10 cellular contexts compared by ENCODE assay signal in the genomic region with DNA sequence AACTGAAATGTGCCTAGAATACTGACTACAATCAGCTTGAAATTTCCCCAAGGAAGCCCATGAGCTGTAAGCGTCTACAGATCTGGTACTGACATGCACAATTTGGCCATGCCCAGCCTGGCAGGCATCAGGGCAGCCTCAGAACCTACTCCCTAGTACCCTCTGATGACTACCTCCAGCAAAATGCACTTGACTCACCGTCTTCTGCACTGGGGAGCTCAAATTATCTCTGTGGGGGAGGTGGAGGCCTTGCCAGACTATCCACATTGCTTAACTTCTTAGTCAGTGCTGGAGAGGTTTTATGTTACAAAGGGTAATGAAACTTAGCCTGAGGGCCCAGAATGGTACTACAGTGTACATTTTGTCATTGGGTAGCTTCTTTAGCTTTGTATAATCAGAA.
DNase-seq lines count a peak whose midpoint lies in the region; ATAC-seq and TF ChIP-seq lines count a peak whose summit lies in the region.
"Had no signal": no experiment of that assay in that cellular context is flagged by ENCODE, and none has a peak within 500 bp of the region (broad histone marks: within the 10 kb centered on the region; RNA-seq: fewer than 3 reads in every experiment).

No MANE protein-coding gene starts in this region.

- peak overlapping the region; percentile 37 for H3K27ac Mint-ChIP-seq in osteocyte (ENCODE audit: unreplicated experiment)
- no peak overlapping the region for H3K27ac Mint-ChIP-seq in stimulated activated naive CD8-positive, alpha-beta T cell treated with anti-CD3 and anti-CD28 coated beads, Interleukin-15, amount 100 ng/mL, for 72 hours

- H3K36me3 Mint-ChIP-seq in osteocyte (ENCODE audit: unreplicated experiment): no peaks in the 10 kb centered on the region

- no peak for TF ChIP-seq CTCF in osteocyte (IDR thresholded peaks at IDR 0.05)

- H3K9me3 Mint-ChIP-seq in osteocyte (ENCODE audit: unreplicated experiment): peaks cover 6% of the 10 kb centered on the region
- peaks cover 0 to 4% of the 10 kb centered on the region in 2 donors for H3K9me3 Mint-ChIP-seq in stimulated activated naive CD8-positive, alpha-beta T cell treated with anti-CD3 and anti-CD28 coated beads, Interleukin-15, amount 100 ng/mL, for 72 hours

- peak; percentile 98 for DNase-seq in Daoy (ENCODE audit: low read depth)
- peak; percentile 25 for DNase-seq in NCI-H460 (ENCODE audit: extremely low read depth, low read depth)
- DNase-seq in epidermal melanocyte (ENCODE audit: insufficient read length, low spot score): peak; percentile 64
- DNase-seq in osteocyte (ENCODE audit: extremely low spot score, unreplicated experiment): peak; percentile 87
- DNase-seq in GDM1 (lab: John Stamatoyannopoulos, UW): no peak
- DNase-seq in stimulated activated naive CD8-positive, alpha-beta T cell treated with anti-CD3 and anti-CD28 coated beads, Interleukin-15, amount 100 ng/mL, for 72 hours: no peak
- DNase-seq in activated CD8-positive, alpha-beta memory T cell treated with anti-CD3 and anti-CD28 coated beads for 24 hours: no peak
- DNase-seq in DMS153 treated with DMSO at 0.1 percent for 48 hours (lab: John Stamatoyannopoulos, UW; ENCODE audit: unreplicated experiment): no peak
- DNase-seq: dermis blood vessel endothelial cell, SHP77 treated with DMSO at 0.1 percent for 48 hours had no signal

- H3K27me3 Mint-ChIP-seq in osteocyte (ENCODE audit: unreplicated experiment): no peaks in the 10 kb centered on the region
- no peaks in the 10 kb centered on the region for H3K27me3 Mint-ChIP-seq in stimulated activated naive CD8-positive, alpha-beta T cell treated with anti-CD3 and anti-CD28 coated beads, Interleukin-15, amount 100 ng/mL, for 72 hours

- no peak for ATAC-seq in stimulated activated naive CD8-positive, alpha-beta T cell treated with anti-CD3 and anti-CD28 coated beads, Interleukin-15, amount 100 ng/mL, for 72 hours

- no peak overlapping the region for H3K4me3 Mint-ChIP-seq in osteocyte (ENCODE audit: unreplicated experiment)
- no peak overlapping the region for H3K4me3 Mint-ChIP-seq in stimulated activated naive CD8-positive, alpha-beta T cell treated with anti-CD3 and anti-CD28 coated beads, Interleukin-15, amount 100 ng/mL, for 72 hours

- peaks cover 26% of the 10 kb centered on the region for H3K4me1 Mint-ChIP-seq in osteocyte (ENCODE audit: unreplicated experiment)
- no peaks in the 10 kb centered on the region for H3K4me1 Mint-ChIP-seq in stimulated activated naive CD8-positive, alpha-beta T cell treated with anti-CD3 and anti-CD28 coated beads, Interleukin-15, amount 100 ng/mL, for 72 hours

Comparison
In these comparisons a context has a peak if more than half of its experiments do, and no peak if none do; other contexts are left out.
1. DNase-seq: peak in Daoy (single experiment), NCI-H460 (single experiment), epidermal melanocyte (single experiment) and osteocyte (single experiment); none in GDM1 (single experiment), stimulated activated naive CD8-positive, alpha-beta T cell treated with anti-CD3 and anti-CD28 coated beads, Interleukin-15, amount 100 ng/mL, for 72 hours (0 of 2), activated CD8-positive, alpha-beta memory T cell treated with anti-CD3 and anti-CD28 coated beads for 24 hours (single experiment) and DMS153 treated with DMSO at 0.1 percent for 48 hours (single experiment).